Comparison of ENCODE assay signal across 19 cellular contexts in the genomic region with DNA sequence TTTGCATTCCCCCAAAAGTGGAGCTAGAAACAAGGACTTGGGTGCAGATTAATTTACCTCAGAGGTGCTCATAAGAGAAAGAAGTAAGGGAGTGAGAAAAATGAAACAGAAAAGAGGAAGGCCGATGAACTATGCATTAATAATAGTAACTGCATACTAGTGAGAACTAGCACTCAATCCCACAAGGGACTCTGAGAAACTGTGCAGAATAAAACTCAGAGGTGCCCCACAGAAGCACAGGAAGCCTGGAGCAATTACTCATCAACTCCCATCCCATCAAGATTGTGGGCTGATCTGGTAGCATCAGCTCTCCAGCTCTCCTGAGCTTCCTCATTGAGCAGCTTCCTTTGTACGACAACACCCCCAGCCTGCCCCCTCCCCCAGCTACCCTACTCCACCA. TPM values are rescaled to one million over a fixed set of nuclear protein-coding genes. Genes with fewer than 3 reads are reported as not detected.
A peak's percentile ranks its signal among the peaks of the same experiment; 100 is the strongest.
DNase-seq lines count a peak whose midpoint lies in the region; ATAC-seq and TF ChIP-seq lines count a peak whose summit lies in the region.
"Had no signal": no experiment of that assay in that cellular context is flagged by ENCODE, and none has a peak within 500 bp of the region (broad histone marks: within the 10 kb centered on the region; RNA-seq: fewer than 3 reads in every experiment).

No MANE protein-coding gene starts in this region.

- intact Hi-C loops in vagina (cut with DNase I): no loop called here

- H3K27ac ChIP-seq in foreskin keratinocyte: no peak overlapping the region
- no peak overlapping the region for H3K27ac ChIP-seq in vagina
- H3K27ac ChIP-seq: left ventricle myocardium inferior, SJSA1 had no signal

- no peak for DNase-seq in foreskin keratinocyte
- DNase-seq in G401 (ENCODE audit: low spot score): no peak
- no peak for DNase-seq in vagina (ENCODE audit: extremely low spot score in 2 of 2)
- DNase-seq in superior temporal gyrus (ENCODE audit: extremely low spot score): no peak
- DNase-seq: activated CD8-positive, alpha-beta memory T cell treated with anti-CD3 and anti-CD28 coated beads, Interleukin-2, amount 10 ng/mL, durations not matched to agents 7 days and 5 days; activated naive CD8-positive, alpha-beta T cell treated with anti-CD3 and anti-CD28 coated beads, Interleukin-2, amount 10 ng/mL, durations not matched to agents 7 days and 5 days; cerebellar nuclear complex; HCEC 1CT; heart right ventricle; left ventricle myocardium inferior; naive thymus-derived CD4-positive, alpha-beta T cell; NCI-H187; NCI-H748 treated with DMSO at 0.1 percent for 48 hours; stimulated activated naive CD8-positive, alpha-beta T cell treated with anti-CD3 and anti-CD28 coated beads, Interleukin-15, amount 100 ng/mL, for 72 hours had no signal

- no peak for TF ChIP-seq CTCF in foreskin keratinocyte (conservative IDR thresholded peaks at IDR 0.05)
- TF ChIP-seq CTCF in vagina (IDR thresholded peaks at IDR 0.05): no peak

- TF ChIP-seq POLR2A in vagina (IDR thresholded peaks at IDR 0.05): no peak

- in situ Hi-C loops in G401 (cut with HindIII; ENCODE audit: low sequenced_read_pairs): no loop called here

- no peaks in the 10 kb centered on the region for H3K9me3 ChIP-seq in vagina
- H3K9me3 ChIP-seq: heart right ventricle, left ventricle myocardium inferior, SJSA1 had no signal

- H3K4me3 ChIP-seq in vagina: no peak overlapping the region
- H3K4me3 ChIP-seq: heart right ventricle, left ventricle myocardium inferior, SJSA1 had no signal

- H3K36me3 ChIP-seq in vagina: peaks cover 0 to 7% of the 10 kb centered on the region in 2 donors

- peak; percentile 72 for ATAC-seq in GM18867 (IDR thresholded peaks at IDR 0.05; ENCODE audit: unreplicated experiment)
- ATAC-seq in GM21723 (IDR thresholded peaks at IDR 0.05; ENCODE audit: unreplicated experiment): peak; percentile 61
- ATAC-seq in HG03565 (IDR thresholded peaks at IDR 0.05; ENCODE audit: unreplicated experiment): peak; percentile 60
- ATAC-seq in foreskin keratinocyte: peak; percentile 60
- ATAC-seq: activated CD8-positive, alpha-beta memory T cell treated with anti-CD3 and anti-CD28 coated beads, Interleukin-2, amount 10 ng/mL, durations not matched to agents 7 days and 5 days; naive thymus-derived CD4-positive, alpha-beta T cell; stimulated activated naive CD8-positive, alpha-beta T cell treated with anti-CD3 and anti-CD28 coated beads, Interleukin-15, amount 100 ng/mL, for 72 hours had no signal

- no peaks in the 10 kb centered on the region for H3K4me1 ChIP-seq in foreskin keratinocyte
- H3K4me1 ChIP-seq in vagina: no peaks in the 10 kb centered on the region
- H3K4me1 ChIP-seq: SJSA1 had no signal

- no peaks in the 10 kb centered on the region for H3K27me3 ChIP-seq in foreskin keratinocyte
- H3K27me3 ChIP-seq in vagina: no peaks in the 10 kb centered on the region
- H3K27me3 ChIP-seq: heart right ventricle, SJSA1 had no signal

RNA-seq across cellular contexts. Expression of a gene that starts 50.8 kb away (rescaled TPM):
- not detected in 2 replicates for total RNA-seq in foreskin keratinocyte
- polyA plus RNA-seq in foreskin keratinocyte: not detected in 2 replicates
- not detected in 2 replicates for total RNA-seq in G401 (2014; rRNA removed; shearing (Covaris generic))
- not detected for total RNA-seq in vagina
- total RNA-seq: activated CD8-positive, alpha-beta memory T cell treated with anti-CD3 and anti-CD28 coated beads, Interleukin-2, amount 10 ng/mL, durations not matched to agents 7 days and 5 days; activated naive CD8-positive, alpha-beta T cell treated with anti-CD3 and anti-CD28 coated beads, Interleukin-2, amount 10 ng/mL, durations not matched to agents 7 days and 5 days; heart right ventricle; left ventricle myocardium inferior; naive thymus-derived CD4-positive, alpha-beta T cell; SJSA1 had no signal
- polyA plus RNA-seq: CD14-positive monocyte; naive thymus-derived CD4-positive, alpha-beta T cell had no signal

RNA-seq across cellular contexts. Expression of a gene that starts 54.6 kb away (rescaled TPM):
- total RNA-seq in foreskin keratinocyte: 5.0 and 7.6 TPM in 2 replicates
- 1.7 and 2.0 TPM in 2 replicates for polyA plus RNA-seq in foreskin keratinocyte
- 16.2 and 17.8 TPM in 2 replicates for total RNA-seq in G401 (2014; rRNA removed; shearing (Covaris generic))
- 27.5 TPM for total RNA-seq in vagina
- polyA plus RNA-seq: naive thymus-derived CD4-positive, alpha-beta T cell had no signal
